ENCODE assay signal across 8 cellular contexts in the genomic region with DNA sequence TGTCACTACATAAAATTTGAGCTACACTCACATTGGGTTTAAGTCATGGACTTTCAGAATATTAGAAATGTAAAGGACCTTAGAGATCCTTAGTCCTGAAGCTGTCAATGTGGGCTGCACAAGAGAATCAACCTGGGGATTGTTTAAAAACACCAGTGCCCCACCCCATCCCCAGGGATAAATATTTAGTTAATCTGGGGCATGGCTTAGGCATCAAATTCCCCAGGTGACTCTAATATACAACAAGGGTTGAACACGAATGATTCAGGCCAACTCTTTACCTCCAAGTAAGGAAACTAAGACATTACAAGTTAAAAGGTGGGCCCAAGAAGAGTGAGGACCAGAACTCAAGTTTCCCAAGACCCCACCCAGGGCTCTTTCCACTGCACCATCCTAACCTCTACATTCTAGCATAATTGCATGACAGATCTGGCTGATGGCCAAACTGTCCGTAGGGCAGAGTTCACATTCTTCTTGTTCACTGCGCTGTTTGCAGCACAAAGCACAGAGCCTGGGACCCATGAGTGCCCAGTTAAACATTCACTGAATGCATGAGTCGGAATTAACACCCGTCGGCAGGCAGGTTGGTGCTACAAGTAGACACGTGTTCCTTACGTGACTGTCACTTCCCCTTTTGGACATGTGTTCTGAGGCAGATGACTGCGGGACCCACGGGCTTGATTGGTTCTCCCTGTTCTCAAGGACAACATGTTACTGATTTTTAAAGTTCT. TPM values are rescaled to one million over a fixed set of nuclear protein-coding genes. Genes with fewer than 3 reads are reported as not detected.
DNase-seq lines count a peak whose midpoint lies in the region; ATAC-seq lines count a peak whose summit lies in the region.

No MANE protein-coding gene starts in this region.

- H3K4me3 Mint-ChIP-seq in IgD-negative memory B cell, result peak overlapping the region in 3 of 4 donors; percentile 20 to 53 (median 51)

- H3K27ac Mint-ChIP-seq in IgD-negative memory B cell, result peak overlapping the region; percentile 85 to 90 (median 90)

- peaks cover 16 to 35% (median 23%) of the 10 kb centered on the region in 3 donors for H3K4me1 Mint-ChIP-seq in IgD-negative memory B cell

- ATAC-seq in GM18517 (IDR thresholded peaks at IDR 0.05; ENCODE audit: unreplicated experiment) (peak; percentile 78), GM21619 (IDR thresholded peaks at IDR 0.05; ENCODE audit: unreplicated experiment) (peak; percentile 93)

- no peaks in the 10 kb centered on the region for H3K27me3 Mint-ChIP-seq in IgD-negative memory B cell

- DNase-seq in foreskin melanocyte, result peak; percentile 40
- DNase-seq in GDM1 (lab: John Stamatoyannopoulos, UW), result no peak
- no peak for DNase-seq in NCI-H2227 treated with DMSO at 0.1 percent for 48 hours (lab: John Stamatoyannopoulos, UW)
- DNase-seq in head of caudate nucleus, result no peak
- no peak for DNase-seq in NK-92 (lab: John Stamatoyannopoulos, UW; ENCODE audit: unreplicated experiment)

- peaks cover 22% of the 10 kb centered on the region for H3K36me3 Mint-ChIP-seq in IgD-negative memory B cell

- peaks cover 0 to 2% (median 2%) of the 10 kb centered on the region in 3 donors for H3K9me3 Mint-ChIP-seq in IgD-negative memory B cell

- intact Hi-C loops in head of caudate nucleus (cut with DNase I), result no loop called here

RNA-seq across cellular contexts. Expression of a gene that starts 25.2 kb away (rescaled TPM):
- polyA plus RNA-seq in IgD-negative memory B cell, result 366 TPM
